ENCODE assay signal across 2 cellular contexts in genomic region chr17:78107457-78107856, GRCh38.
TF ChIP-seq lines count a peak whose summit lies in the region.

No MANE protein-coding gene starts in this region.

TF ChIP-seq in GM23338, 12 proteins besides CTCF, POLR2A, EP300 and RAD21:
- no peak for TF ChIP-seq ETS1 (IDR thresholded peaks at IDR 0.05)
- TF ChIP-seq ZNF462 (CRISPR knock-in tag; IDR thresholded peaks at IDR 0.05) = no peak
- no peak for TF ChIP-seq CREB1 (CRISPR knock-in tag; IDR thresholded peaks at IDR 0.05; ENCODE audit: low read depth)
- TF ChIP-seq ZNF114 (CRISPR knock-in tag; IDR thresholded peaks at IDR 0.05) = no peak
- TF ChIP-seq EZH2phosphoT487 (IDR thresholded peaks at IDR 0.05; ENCODE audit: unreplicated experiment) = no peak
- no peak for TF ChIP-seq REST (IDR thresholded peaks at IDR 0.05; ENCODE audit: unreplicated experiment)
- no peak for TF ChIP-seq STAT1 (IDR thresholded peaks at IDR 0.05; ENCODE audit: unreplicated experiment)
- no peak for TF ChIP-seq JUNB (IDR thresholded peaks at IDR 0.05; ENCODE audit: unreplicated experiment)
- TF ChIP-seq POLR2AphosphoS5 (IDR thresholded peaks at IDR 0.05; ENCODE audit: low read depth) = no peak
- TF ChIP-seq NANOG (IDR thresholded peaks at IDR 0.05; ENCODE audit: borderline replicate concordance) = no peak
- TF ChIP-seq EZH2 (IDR thresholded peaks at IDR 0.05; ENCODE audit: low read depth, unreplicated experiment) = no peak
- no peak for TF ChIP-seq ZNF331 (CRISPR knock-in tag; IDR thresholded peaks at IDR 0.05; ENCODE audit: low read depth)

TF ChIP-seq in K562, 482 proteins besides CTCF, POLR2A, EP300 and RAD21:
- no peak for TF ChIP-seq MCM3 (IDR thresholded peaks at IDR 0.05)
- TF ChIP-seq ELF4 (CRISPR knock-in tag; IDR thresholded peaks at IDR 0.05) = no peak
- no peak for TF ChIP-seq NONO (IDR thresholded peaks at IDR 0.05; ENCODE audit: low read depth in 2 of 2, low read length in 1 of 2)
- no peak for TF ChIP-seq KDM5B (IDR thresholded peaks at IDR 0.05; ENCODE audit: insufficient replicate concordance, low read depth, low read length)
